1 cellular context compared by ENCODE assay signal in genomic region chr5:45507174-45507573, GRCh38.
TF ChIP-seq lines count a peak whose summit lies in the region.

No MANE protein-coding gene starts in this region.

TF ChIP-seq in GM23338, 12 proteins besides CTCF, POLR2A, EP300 and RAD21 (continued from another document):
- TF ChIP-seq REST (IDR thresholded peaks at IDR 0.05; ENCODE audit: unreplicated experiment) (no peak), EZH2phosphoT487 (IDR thresholded peaks at IDR 0.05; ENCODE audit: unreplicated experiment) (no peak), POLR2AphosphoS5 (IDR thresholded peaks at IDR 0.05; ENCODE audit: low read depth) (no peak), CREB1 (CRISPR knock-in tag; IDR thresholded peaks at IDR 0.05; ENCODE audit: low read depth) (no peak), NANOG (IDR thresholded peaks at IDR 0.05; ENCODE audit: borderline replicate concordance) (no peak), STAT1 (IDR thresholded peaks at IDR 0.05; ENCODE audit: unreplicated experiment) (no peak)
